In the genomic region with DNA sequence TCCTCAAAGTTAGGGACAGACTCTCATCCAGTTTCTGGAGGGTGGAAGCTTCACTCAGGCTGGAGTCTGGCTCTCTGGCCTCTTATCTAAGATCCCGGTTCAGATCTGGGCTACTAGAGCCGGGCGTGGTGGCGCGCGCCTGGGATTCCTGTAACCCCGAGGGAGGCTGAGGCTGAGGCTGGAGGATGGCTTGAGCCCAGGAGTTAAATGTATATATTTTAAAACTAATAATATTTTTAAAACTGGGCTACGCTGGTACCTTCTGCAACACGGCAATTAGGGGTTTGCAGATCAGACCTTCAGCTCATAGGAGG, we compare ENCODE assay signal across 8 cellular contexts. TPM values are rescaled to one million over a fixed set of nuclear protein-coding genes. Genes with fewer than 3 reads are reported as not detected.
DNase-seq lines count a peak whose midpoint lies in the region; ATAC-seq and TF ChIP-seq lines count a peak whose summit lies in the region.

No MANE protein-coding gene starts in this region.

- H3K36me3 Mint-ChIP-seq in CD4-positive, alpha-beta memory T cell: peaks cover 6% of the 10 kb centered on the region in 2 donors
- peaks cover 4% of the 10 kb centered on the region for H3K36me3 Mint-ChIP-seq in osteocyte (ENCODE audit: unreplicated experiment)

- no peaks in the 10 kb centered on the region for H3F3A ChIP-seq in PC-3 (ENCODE audit: low read length, unreplicated experiment)

- TF ChIP-seq CTCF in PC-3 (conservative IDR thresholded peaks at IDR 0.05; ENCODE audit: low read depth, low read length) (no peak), osteocyte (IDR thresholded peaks at IDR 0.05) (no peak)

- CTCF ChIA-PET in CD4-positive, alpha-beta memory T cell (lab: Charles Lee; ENCODE audit: partially characterized antibody): interaction anchor here (9.6 kb wide), 1 partner anchor 13 kb away, joined by 117 read pairs; no protein-coding TSS in a partner anchor
- CTCF ChIA-PET in PC-3 (lab: Charles Lee): interaction anchor here (0.6 to 1.1 kb wide), 3 partner anchors 13 to 15 kb away, joined by 3 read pairs; no protein-coding TSS in a partner anchor

- peak overlapping the region; percentile 89 to 96 for H3K4me3 ChIP-seq in CD4-positive, alpha-beta memory T cell (ENCODE audit: low read length in 2 of 2)
- H3K4me3 ChIP-seq in PC-3 (ENCODE audit: low read length): peak overlapping the region; percentile 85

- H3K36me3 ChIP-seq in CD4-positive, alpha-beta memory T cell (ENCODE audit: insufficient read depth, low read length): no peaks in the 10 kb centered on the region
- H3K36me3 ChIP-seq in PC-3 (ENCODE audit: low read depth, low read length): no peaks in the 10 kb centered on the region

- H3K9ac ChIP-seq in PC-3 (ENCODE audit: low read length): peak overlapping the region; percentile 80

- H3K79me2 ChIP-seq in PC-3 (ENCODE audit: low read length): peaks cover 18% of the 10 kb centered on the region

- intact Hi-C loops in CD4-positive, alpha-beta memory T cell (cut with micrococcal nuclease): loop anchor here (1.0 to 5.0 kb wide), 4 partner anchors 15 to 331 kb away; partner anchors contain the start of genes NOP56, PCED1A, SNRPB and VPS16
- intact Hi-C loops in PC-3 (cut with micrococcal nuclease): loop anchor here (1.0 kb wide), 1 partner anchor 39 kb away; the partner anchor contains the start of gene SNRPB

- peak overlapping the region; percentile 98 to 100 (median 100) for H3K4me3 Mint-ChIP-seq in CD4-positive, alpha-beta memory T cell
- H3K4me3 Mint-ChIP-seq in osteocyte (ENCODE audit: unreplicated experiment): peak overlapping the region; percentile 100

- peaks cover 6% of the 10 kb centered on the region for H3K27me3 ChIP-seq in CD4-positive, alpha-beta memory T cell (ENCODE audit: insufficient read depth, low read length)
- H3K27me3 ChIP-seq in PC-3 (ENCODE audit: low read length): peaks cover 4% of the 10 kb centered on the region; the same call in 1 of the 2 replicates

- TSS peak; percentile 98 for BruUV-seq in PC-3 (replicated peaks; lab: Mats Ljungman, UMichigan)

- H3K9me3 ChIP-seq in CD4-positive, alpha-beta memory T cell (ENCODE audit: control insufficient read depth in 1 of 2, low read length in 2 of 2): no peaks in the 10 kb centered on the region
- no peaks in the 10 kb centered on the region for H3K9me3 ChIP-seq in PC-3 (ENCODE audit: low read length)

- peaks cover 15% of the 10 kb centered on the region for H3K4me1 ChIP-seq in CD4-positive, alpha-beta memory T cell (ENCODE audit: insufficient read depth, low read length)
- peaks cover 16% of the 10 kb centered on the region for H3K4me1 ChIP-seq in PC-3 (ENCODE audit: insufficient read depth, low read length)

- no peaks in the 10 kb centered on the region for H3K9me2 ChIP-seq in PC-3 (replicated peaks; ENCODE audit: low read length)

- DNase-seq in CD4-positive, alpha-beta memory T cell: no peak
- DNase-seq in PC-3 (no peak), epithelial cell of prostate (ENCODE audit: low read depth, low spot score) (no peak), osteocyte (ENCODE audit: extremely low spot score, unreplicated experiment) (no peak), HK-2 (ENCODE audit: unreplicated experiment) (no peak), hepatic stellate cell (ENCODE audit: low spot score) (no peak), NCI-H446 treated with DMSO at 0.1 percent for 48 hours (lab: John Stamatoyannopoulos, UW) (no peak)
- DNase-seq in effector CD4-positive, alpha-beta T cell: no peak

- peak overlapping the region; percentile 99 for H2AFZ ChIP-seq in PC-3 (ENCODE audit: low read length)

- H4K20me1 ChIP-seq in PC-3 (ENCODE audit: low read length): no peaks in the 10 kb centered on the region

- no peak for ATAC-seq in PC-3

- peak overlapping the region; percentile 95 for H3K4me2 ChIP-seq in PC-3 (ENCODE audit: low read length)

- peak overlapping the region; percentile 62 for H3K27ac ChIP-seq in CD4-positive, alpha-beta memory T cell (ENCODE audit: low read depth, low read length)
- H3K27ac ChIP-seq in PC-3 (ENCODE audit: low read length) (no peak overlapping the region), epithelial cell of prostate (peak overlapping the region; percentile 50)

- peaks cover 8 to 15% of the 10 kb centered on the region in 2 donors for H3K27me3 Mint-ChIP-seq in CD4-positive, alpha-beta memory T cell
- H3K27me3 Mint-ChIP-seq in osteocyte (ENCODE audit: unreplicated experiment): peaks cover 4% of the 10 kb centered on the region

- H3K9me3 Mint-ChIP-seq in CD4-positive, alpha-beta memory T cell: no peaks in the 10 kb centered on the region
- no peaks in the 10 kb centered on the region for H3K9me3 Mint-ChIP-seq in osteocyte (ENCODE audit: unreplicated experiment)

- POLR2A ChIA-PET in CD4-positive, alpha-beta memory T cell (lab: Charles Lee; ENCODE audit: partially characterized antibody): interaction anchor here (0.8 to 3.7 kb wide), 7 partner anchors 11 to 155 kb away, joined by 3 to 36 read pairs (median 5); partner anchors contain the start of genes NOP56 and SNRPB
- POLR2A ChIA-PET in PC-3 (lab: Charles Lee; ENCODE audit: unreplicated experiment): interaction anchor here (0.6 kb wide), 1 partner anchor 177 kb away, joined by 5 read pairs; no protein-coding TSS in a partner anchor

- H3K27ac Mint-ChIP-seq in CD4-positive, alpha-beta memory T cell: peak overlapping the region; percentile 92 to 99 (median 96)
- peak overlapping the region; percentile 96 for H3K27ac Mint-ChIP-seq in osteocyte (ENCODE audit: unreplicated experiment)

- H3K4me1 Mint-ChIP-seq in CD4-positive, alpha-beta memory T cell: peaks cover 10 to 22% (median 16%) of the 10 kb centered on the region in 4 donors
- peaks cover 12% of the 10 kb centered on the region for H3K4me1 Mint-ChIP-seq in osteocyte (ENCODE audit: unreplicated experiment)

RNA-seq across cellular contexts. Expression of gene ZNF343, which starts 0.7 kb away (rescaled TPM):
- total RNA-seq in CD4-positive, alpha-beta memory T cell: 10 to 100 TPM; 11.8 to 12.0 TPM
- polyA plus RNA-seq in CD4-positive, alpha-beta memory T cell: 1 to 10 TPM; 2.5 to 6.1 TPM
- total RNA-seq in PC-3 (2014; rRNA removed) (7.7 and 8.2 TPM in 2 replicates), osteocyte (10.1 and 11.4 TPM in 2 replicates)

RNA-seq across cellular contexts. Expression of gene TMC2, which starts 26.9 kb away (rescaled TPM):
- not detected for total RNA-seq in CD4-positive, alpha-beta memory T cell
- not detected for polyA plus RNA-seq in CD4-positive, alpha-beta memory T cell
- total RNA-seq in PC-3 (2014; rRNA removed): not detected in 2 replicates
- not detected in 2 replicates for total RNA-seq in osteocyte

RNA-seq across cellular contexts. Expression of gene SNRPB, which starts 38.8 kb away (rescaled TPM):
- 10 to 100 TPM; 96.2 to 99.3 TPM for total RNA-seq in CD4-positive, alpha-beta memory T cell
- polyA plus RNA-seq in CD4-positive, alpha-beta memory T cell: 100 to 1,000 TPM; 243 to 264 TPM
- total RNA-seq in PC-3 (2014; rRNA removed): 664 and 677 TPM in 2 replicates
- 111 and 112 TPM in 2 replicates for total RNA-seq in osteocyte
